8 cellular contexts compared by ENCODE assay signal in the genomic region with DNA sequence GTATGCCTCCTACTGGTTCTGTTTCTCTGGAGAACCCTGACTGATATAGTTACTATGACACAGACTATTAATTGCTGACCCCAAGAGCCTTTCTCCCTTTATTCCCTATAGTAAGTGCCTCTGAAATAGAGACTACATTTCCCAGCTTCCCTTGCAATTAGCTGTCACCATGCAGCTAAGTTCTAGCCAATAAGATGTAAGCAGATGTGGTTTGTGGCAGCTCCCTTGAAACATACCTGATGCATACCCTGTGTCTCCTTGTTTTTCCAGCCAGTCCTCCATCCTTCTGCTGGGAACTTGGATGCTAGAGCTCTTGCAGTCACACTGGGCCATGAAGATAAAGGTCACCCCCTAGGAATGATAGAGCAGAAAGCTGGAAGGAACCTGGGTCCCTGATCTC. TPM values are rescaled to one million over a fixed set of nuclear protein-coding genes. Genes with fewer than 3 reads are reported as not detected.
DNase-seq lines count a peak whose midpoint lies in the region; ATAC-seq and TF ChIP-seq lines count a peak whose summit lies in the region.
"Had no signal": no experiment of that assay in that cellular context is flagged by ENCODE, and none has a peak within 500 bp of the region (broad histone marks: within the 10 kb centered on the region; RNA-seq: fewer than 3 reads in every experiment).

No MANE protein-coding gene starts in this region.

- H3K4me1 ChIP-seq in RWPE2 (ENCODE audit: insufficient read depth, poor library complexity, severe bottlenecking) (no peaks in the 10 kb centered on the region), gastrocnemius medialis (no peaks in the 10 kb centered on the region)

- H3K27me3 Mint-ChIP-seq in HFFc6 (ENCODE audit: insufficient read depth): peaks cover 2% of the 10 kb centered on the region; the same call in 1 of the 2 replicates

- in situ Hi-C loops in gastrocnemius medialis (cut with MboI; ENCODE audit: low sequenced_read_pairs in 4 of 4): no loop called here

- H3K27ac ChIP-seq in RWPE2 (ENCODE audit: poor library complexity, severe bottlenecking) (no peak overlapping the region), gastrocnemius medialis (no peak overlapping the region)
- H3K27ac ChIP-seq: skin epidermis had no signal

- no peak for TF ChIP-seq CTCF in RWPE2 (IDR thresholded peaks at IDR 0.05; ENCODE audit: poor library complexity, severe bottlenecking)
- no peak for TF ChIP-seq CTCF in HFFc6 (IDR thresholded peaks at IDR 0.05)
- no peak for TF ChIP-seq CTCF in gastrocnemius medialis (IDR thresholded peaks at IDR 0.05 in 4 of 5, conservative IDR thresholded peaks at IDR 0.05 in 1 of 5)

- H3K4me3 Mint-ChIP-seq in HFFc6: no peak overlapping the region

- no peaks in the 10 kb centered on the region for H3K36me3 Mint-ChIP-seq in HFFc6 (ENCODE audit: low read depth)

- H3K27me3 ChIP-seq in RWPE2 (ENCODE audit: insufficient read depth, poor library complexity, severe bottlenecking): no peaks in the 10 kb centered on the region
- H3K27me3 ChIP-seq in gastrocnemius medialis: no peaks in the 10 kb centered on the region

- intact Hi-C loops in left colon (cut with DNase I, micrococcal nuclease) (no loop called here), gastrocnemius medialis (cut with DNase I; ENCODE audit: low total_unique reads) (no loop called here)

- DNase-seq in RWPE2 (ENCODE audit: low spot score) (no peak), left colon (no peak), HFFc6 (no peak), gastrocnemius medialis (no peak)
- DNase-seq in NK-92 treated with Interleukin-12 subunit alpha and Interleukin-12 subunit beta, amount 100 ng/mL, for 24 hours (lab: John Stamatoyannopoulos, UW): no peak

- H3K27ac Mint-ChIP-seq in HFFc6: no peak overlapping the region

- TF ChIP-seq POLR2A in gastrocnemius medialis (IDR thresholded peaks at IDR 0.05): no peak

- peaks cover 14% of the 10 kb centered on the region for H3K4me1 Mint-ChIP-seq in HFFc6 (ENCODE audit: low read depth)

- ATAC-seq in GM19043 (IDR thresholded peaks at IDR 0.05; ENCODE audit: low read depth, unreplicated experiment): peak; percentile 63
- ATAC-seq in HG02852 (IDR thresholded peaks at IDR 0.05; ENCODE audit: unreplicated experiment): peak; percentile 87
- ATAC-seq in RWPE2 (ENCODE audit: low read depth): peak; percentile 67; the same call in 1 of the 3 replicates
- ATAC-seq in left colon: peak; percentile 68
- ATAC-seq in gastrocnemius medialis: no peak

- H3K4me3 ChIP-seq in RWPE2 (ENCODE audit: severe bottlenecking): no peak overlapping the region
- H3K4me3 ChIP-seq in gastrocnemius medialis: no peak overlapping the region
- H3K4me3 ChIP-seq: skin epidermis had no signal

- H3K36me3 ChIP-seq in RWPE2 (ENCODE audit: low read depth): no peaks in the 10 kb centered on the region
- no peaks in the 10 kb centered on the region for H3K36me3 ChIP-seq in gastrocnemius medialis

- H3K9me3 Mint-ChIP-seq in HFFc6: no peaks in the 10 kb centered on the region

- H3K9me3 ChIP-seq in RWPE2 (ENCODE audit: severe bottlenecking) (no peaks in the 10 kb centered on the region), gastrocnemius medialis (no peaks in the 10 kb centered on the region)

RNA-seq across cellular contexts. Expression of gene TMEM165, which starts 9.7 kb away (rescaled TPM):
- total RNA-seq in left colon (10 to 100 TPM; 65.8 to 71.9 TPM), gastrocnemius medialis (10 to 100 TPM; 23.5 to 80.3 (median 48.9) TPM)
- total RNA-seq in HFFc6 (2021; fragmentation: NEBNext Ultra II Directional; extraction: Animal tissue kit (Norgen Biotek cat#: 25700)): 100 to 1,000 TPM in 2 of 6 experiments, 10 to 100 TPM in 4; 93.9 to 111 (median 96.2) TPM

RNA-seq across cellular contexts. Expression of gene SRD5A3, which starts 40.0 kb away (rescaled TPM):
- total RNA-seq in left colon (10 to 100 TPM; 14.1 to 16.2 TPM), gastrocnemius medialis (1 to 10 TPM; 2.4 to 7.6 (median 5.1) TPM)
- total RNA-seq in HFFc6 (2021; fragmentation: NEBNext Ultra II Directional; extraction: Animal tissue kit (Norgen Biotek cat#: 25700)): 10 to 100 TPM; 11.0 to 17.1 (median 12.2) TPM

Comparison
In these comparisons a context has a peak if more than half of its experiments do, and no peak if none do; other contexts are left out.
1. ATAC-seq: peak in GM19043 (single experiment), HG02852 (single experiment), RWPE2 (single experiment) and left colon (single experiment); none in gastrocnemius medialis (0 of 2).